8 cellular contexts compared by ENCODE assay signal in the genomic region with DNA sequence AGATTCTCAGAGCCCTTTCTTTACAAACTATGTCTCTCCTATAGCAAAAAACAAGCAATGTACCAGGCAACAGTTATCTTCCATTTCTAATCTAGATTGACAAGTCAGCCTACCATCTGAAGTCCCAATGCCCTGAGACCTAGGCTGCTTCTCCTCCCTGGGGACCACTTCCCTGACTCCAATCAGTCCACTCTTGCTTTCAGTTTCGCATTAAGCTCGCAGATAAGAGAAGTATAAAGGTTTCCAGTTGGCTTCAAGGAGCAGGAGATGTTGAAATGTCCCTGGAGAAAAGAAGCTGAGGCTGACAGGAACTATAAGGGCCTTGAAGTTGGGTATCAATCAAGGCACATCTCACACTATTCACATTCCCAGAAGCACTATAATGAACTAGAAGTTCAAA. TPM values are rescaled to one million over a fixed set of nuclear protein-coding genes. Genes with fewer than 3 reads are reported as not detected.
A peak's percentile ranks its signal among the peaks of the same experiment; 100 is the strongest.
DNase-seq lines count a peak whose midpoint lies in the region; ATAC-seq and TF ChIP-seq lines count a peak whose summit lies in the region.

No MANE protein-coding gene starts in this region.

- WGBS in sigmoid colon, 2 donors: 50 to 76% methylated on average over 2 of the region's 2 CpGs

- peaks cover 6% of the 10 kb centered on the region for H3K4me1 ChIP-seq in HEK293 (ENCODE audit: control insufficient read depth, insufficient read depth, low read length)
- H3K4me1 ChIP-seq in sigmoid colon: peaks cover 2 to 20% (median 14%) of the 10 kb centered on the region in 4 donors

- intact Hi-C loops in dorsolateral prefrontal cortex (cut with DNase I) (no loop called here), sigmoid colon (cut with DNase I) (no loop called here)

- TF ChIP-seq CTCF in GM10248 (IDR thresholded peaks at IDR 0.05; ENCODE audit: control extremely low read depth, extremely low read depth, low read depth, missing control alignments) (no peak), HEK293 (tag by site-specific recombination; IDR thresholded peaks at IDR 0.05) (no peak), dorsolateral prefrontal cortex (IDR thresholded peaks at IDR 0.05 in 54 of 56, conservative IDR thresholded peaks at IDR 0.05 in 2 of 56; ENCODE audit: low read depth in 1 of 56, partially characterized antibody in 56 of 56) (no peak), sigmoid colon (IDR thresholded peaks at IDR 0.05) (no peak)

- POLR2A ChIA-PET in GM10248 (lab: Yijun Ruan, JAX) (interaction anchor here (0.5 kb wide), 1 partner anchor 39 kb away, joined by 10 read pairs; no protein-coding TSS in a partner anchor), HEK293 (lab: Yijun Ruan, JAX) (no interaction called here)

- CTCF ChIA-PET in GM10248 (lab: Yijun Ruan, JAX): interaction anchor here (1.0 to 2.8 kb wide), 10 partner anchors 8 to 242 kb away, joined by 3 to 11 read pairs (median 4); no protein-coding TSS in a partner anchor
- CTCF ChIA-PET in HEK293 (lab: Yijun Ruan, JAX): interaction anchor here (0.9 kb wide), 1 partner anchor 257 kb away, joined by 6 read pairs; no protein-coding TSS in a partner anchor

- H3K27ac ChIP-seq in HEK293 (ENCODE audit: extremely low read depth, low read depth, low read length) (no peak overlapping the region), dorsolateral prefrontal cortex (peak overlapping the region in 17 of 59 donors; percentile 1 to 47 (median 29)), sigmoid colon (no peak overlapping the region)

- H3K9me3 ChIP-seq in HEK293 (ENCODE audit: control insufficient read depth, insufficient read depth, low read depth, low read length): no peaks in the 10 kb centered on the region
- H3K9me3 ChIP-seq in sigmoid colon: no peaks in the 10 kb centered on the region

- H3K36me3 ChIP-seq in HEK293 (ENCODE audit: control insufficient read depth in 2 of 2, insufficient read depth in 1 of 2, low read length in 2 of 2): no peaks in the 10 kb centered on the region
- no peaks in the 10 kb centered on the region for H3K36me3 ChIP-seq in sigmoid colon

- peak; percentile 69 for ATAC-seq in left lobe of liver

- H3K27me3 ChIP-seq in dorsolateral prefrontal cortex (no peaks in the 10 kb centered on the region), sigmoid colon (no peaks in the 10 kb centered on the region)

- TF ChIP-seq POLR2A in sigmoid colon (IDR thresholded peaks at IDR 0.05): no peak

- no peak for TF ChIP-seq EP300 in sigmoid colon (IDR thresholded peaks at IDR 0.05)

- peak; percentile 26 for DNase-seq in GM10248 (ENCODE audit: extremely low spot score)
- peak; percentile 55 for DNase-seq in NCI-H82 treated with DMSO at 0.1 percent for 48 hours (lab: John Stamatoyannopoulos, UW; ENCODE audit: unreplicated experiment)
- no peak for DNase-seq in left lobe of liver (ENCODE audit: low spot score)
- DNase-seq in dorsolateral prefrontal cortex: no peak
- DNase-seq in sigmoid colon: no peak
- no peak for DNase-seq in effector CD8-positive, alpha-beta T cell (lab: John Stamatoyannopoulos, UW)
- no peak for DNase-seq in activated CD8-positive, alpha-beta memory T cell treated with anti-CD3 and anti-CD28 coated beads for 24 hours

- H3K4me3 ChIP-seq in HEK293 (ENCODE audit: low read depth, low read length) (no peak overlapping the region), dorsolateral prefrontal cortex (peak overlapping the region in 6 of 59 donors; percentile 4 to 31 (median 18)), sigmoid colon (no peak overlapping the region)

TF ChIP-seq in HEK293, 187 proteins besides CTCF, POLR2A, EP300 and RAD21:
- TF ChIP-seq OSR2 (tag by site-specific recombination; IDR thresholded peaks at IDR 0.05) (peak; percentile 48), ZNF600 (tag by site-specific recombination; IDR thresholded peaks at IDR 0.05) (no peak), ZBTB17 (tag by site-specific recombination; IDR thresholded peaks at IDR 0.05) (0 out of 2 replicates have a peak, but pooled peaks have one; percentile 37)

RNA-seq across cellular contexts. Expression of a gene that starts 32.3 kb away (rescaled TPM):
- total RNA-seq in left lobe of liver: 16.0 TPM
- 10 to 100 TPM; 11.9 to 21.4 (median 16.7) TPM for total RNA-seq in dorsolateral prefrontal cortex
- total RNA-seq in sigmoid colon: 10 to 100 TPM; 10.6 to 14.3 (median 12.8) TPM
- 10 to 100 TPM in 2 of 3 donors, 1 to 10 TPM in 1; 6.6 to 22.1 (median 11.3) TPM for polyA plus RNA-seq in sigmoid colon

RNA-seq across cellular contexts. Expression of a gene that starts 32.5 kb away (rescaled TPM):
- total RNA-seq in left lobe of liver (16.1 TPM), dorsolateral prefrontal cortex (10 to 100 TPM; 13.3 to 35.5 (median 22.7) TPM), sigmoid colon (10 to 100 TPM; 27.4 to 41.3 (median 29.3) TPM)
- 1 to 10 TPM; 1.2 to 6.4 (median 6.0) TPM for polyA plus RNA-seq in sigmoid colon

Comparison
In these comparisons a context has a peak if more than half of its experiments do, and no peak if none do; other contexts are left out.
1. DNase-seq: peak in GM10248 (single experiment) and NCI-H82 treated with DMSO at 0.1 percent for 48 hours (single experiment); none in left lobe of liver (single experiment), dorsolateral prefrontal cortex (0 of 10), sigmoid colon (single experiment), effector CD8-positive, alpha-beta T cell (single experiment) and activated CD8-positive, alpha-beta memory T cell treated with anti-CD3 and anti-CD28 coated beads for 24 hours (single experiment).